ENCODE assay signal across 7 cellular contexts in the genomic region with DNA sequence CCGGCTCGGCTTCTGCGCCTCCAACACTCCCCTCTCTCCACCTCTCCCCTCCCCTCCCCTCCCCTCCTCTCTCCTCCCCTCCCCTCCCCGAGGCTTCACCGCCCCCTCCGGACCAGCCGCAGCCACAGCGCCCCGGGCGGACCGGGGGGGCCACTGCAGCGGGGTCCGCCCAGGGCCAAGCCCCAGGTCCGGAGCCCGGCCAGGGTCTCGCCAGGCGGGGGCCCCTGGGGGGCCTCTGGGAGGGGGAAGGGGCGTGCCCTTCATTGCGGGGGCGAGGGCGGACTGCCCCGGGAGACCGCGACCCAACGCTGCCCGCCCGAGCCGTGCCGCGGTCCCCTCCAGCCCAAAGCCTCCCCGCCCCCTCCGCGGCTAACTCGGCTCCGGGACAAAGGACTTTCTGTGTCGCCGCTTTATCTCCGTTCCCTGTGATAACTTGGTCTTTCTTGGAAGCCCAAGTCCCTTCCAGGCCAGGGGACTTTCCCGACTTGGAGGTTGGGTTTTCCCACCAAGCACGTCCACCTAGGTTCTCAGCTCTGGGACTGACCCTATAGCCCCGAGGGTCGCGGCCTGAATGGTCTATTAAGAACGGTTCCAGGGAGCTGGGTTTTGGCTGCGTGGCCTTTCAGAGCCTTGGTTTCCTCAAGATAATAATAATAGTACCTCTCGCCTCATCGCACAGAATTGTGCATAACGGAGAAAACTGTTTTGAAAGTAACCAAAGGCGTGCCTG. TPM values are rescaled to one million over a fixed set of nuclear protein-coding genes. Genes with fewer than 3 reads are reported as not detected.
DNase-seq lines count a peak whose midpoint lies in the region; ATAC-seq, FAIRE-seq and TF ChIP-seq lines count a peak whose summit lies in the region.

A gene (minus strand): TSS at position 29 of the 730 bp plus-strand sequence. CDS start 97 bp downstream, outside the sequence.

- peak within 1 kb of the TSS; percentile 90 for H2AFZ ChIP-seq in keratinocyte (ENCODE audit: control insufficient read depth, low read length)

- no peaks in the 10 kb centered on the region for H4K20me1 ChIP-seq in keratinocyte (ENCODE audit: control insufficient read depth, extremely low read depth, insufficient read depth, low read length)

- FAIRE-seq in keratinocyte (lab: Jason Lieb, UNC), result no peak

- H3K9me3 ChIP-seq in keratinocyte (ENCODE audit: control insufficient read depth, low read depth, low read length), result no peaks in the 10 kb centered on the region

- peak within 1 kb of the TSS; percentile 96 for H3K27ac ChIP-seq in keratinocyte (ENCODE audit: control insufficient read depth, insufficient read depth, low read length)

- H3K9ac ChIP-seq in keratinocyte (ENCODE audit: control insufficient read depth, extremely low read depth, insufficient read depth, low read length), result peak within 1 kb of the TSS; percentile 95

- H3K4me2 ChIP-seq in keratinocyte (ENCODE audit: control insufficient read depth, extremely low read depth, insufficient read depth, low read depth, low read length), result peak within 1 kb of the TSS; percentile 100

- peak within 1 kb of the TSS; percentile 87 to 96 (median 90) for H3K4me3 ChIP-seq in keratinocyte (ENCODE audit: control insufficient read depth in 2 of 3, extremely low read depth in 1 of 3, insufficient read depth in 2 of 3, low read depth in 1 of 3, low read length in 3 of 3)

- DNase-seq in GM13977 (ENCODE audit: low spot score) (peak; percentile 97), NCI-H2227 treated with DMSO at 0.1 percent for 48 hours (lab: John Stamatoyannopoulos, UW) (peak; percentile 74), keratinocyte (ENCODE audit: low read depth, low spot score) (no peak)
- DNase-seq in activated CD4-positive, CD25-positive, alpha-beta regulatory T cell treated with anti-CD3 and anti-CD28 coated beads, Interleukin-2, amount 50 U/mL, for 16 hours (ENCODE audit: low read depth, low spot score), result peak; percentile 66
- DNase-seq in central memory CD4-positive, alpha-beta T cell, result peak; percentile 79
- DNase-seq in stimulated activated CD4-positive, alpha-beta T cell treated with anti-CD3 and anti-CD28 coated beads, Interleukin-15, amount 100 ng/mL, for 24 hours, result peak; percentile 89

- H3K27me3 ChIP-seq in keratinocyte (ENCODE audit: control insufficient read depth, extremely low read depth, insufficient read depth, low read length), result no peaks in the 10 kb centered on the region

- TF ChIP-seq CTCF in GM13977 (IDR thresholded peaks at IDR 0.05; ENCODE audit: extremely low read depth, insufficient read depth, missing control alignments) (peak; percentile 76), keratinocyte (optimal IDR thresholded peaks at IDR 0.05 in 1 of 3, IDR thresholded peaks at IDR 0.05 in 1 of 3, conservative IDR thresholded peaks at IDR 0.05 in 1 of 3; ENCODE audit: extremely low read depth in 1 of 3, insufficient read depth in 2 of 3, low read length in 3 of 3) (peak in 2 of 3 experiments; percentile 9 to 62)

- in situ Hi-C loops in GM13977 (cut with MboI; ENCODE audit: low pct_unique_long_range_greater_than_20kb, low sequenced_read_pairs, unreplicated experiment), result no loop called here

- peak; percentile 62 for ATAC-seq in HG03045 (IDR thresholded peaks at IDR 0.05; ENCODE audit: unreplicated experiment)

- H3K79me2 ChIP-seq in keratinocyte (ENCODE audit: control insufficient read depth, insufficient read depth, low read length), result peaks cover 35% of the 10 kb centered on the region

- peaks cover 13% of the 10 kb centered on the region for H3K4me1 ChIP-seq in keratinocyte (ENCODE audit: control insufficient read depth, extremely low read depth, insufficient read depth, low read length)

- dilution Hi-C loops in keratinocyte (cut with MboI; ENCODE audit: extremely low pct_ligation_motif_present, low sequenced_read_pairs), result no loop called here

- H3K9me1 ChIP-seq in keratinocyte (ENCODE audit: control insufficient read depth, extremely low read depth, insufficient read depth, low read length), result peaks cover 2% of the 10 kb centered on the region

- H3K36me3 ChIP-seq in keratinocyte (ENCODE audit: control insufficient read depth in 2 of 2, extremely low read depth in 1 of 2, insufficient read depth in 2 of 2, low read length in 2 of 2), result peaks cover 8 to 13% of the 10 kb centered on the region in 2 experiments

RNA-seq across cellular contexts. Expression of the gene that starts here (rescaled TPM):
- polyA plus RNA-seq in keratinocyte, result 34.8 to 42.7 TPM (median 35.8 TPM) in 3 replicates
- polyA plus RNA-seq in keratinocyte (2011; ENCODE audit: low read depth), result 13.3 TPM
- 33.9 and 36.0 TPM in 2 replicates for polyA plus RNA-seq in keratinocyte (2011; cell fraction: cytosol; rRNA removed)
- 54.6 and 57.9 TPM in 2 replicates for polyA plus RNA-seq in keratinocyte (2011; cell fraction: nucleus; rRNA removed)
- polyA plus RNA-seq in keratinocyte (2012; ENCODE audit: low replicate concordance), result 34.0 and 39.8 TPM in 2 replicates
- 52.2 to 68.2 TPM (median 55.0 TPM) in 3 replicates for polyA minus RNA-seq in keratinocyte
- 37.0 TPM for polyA minus RNA-seq in keratinocyte (2011; cell fraction: cytosol; rRNA and poly(A)+ RNA removed)
- polyA minus RNA-seq in keratinocyte (2011; cell fraction: nucleus; rRNA and poly(A)+ RNA removed), result 21.9 and 26.2 TPM in 2 replicates
